ENCODE assay signal across 10 cellular contexts in the genomic region with DNA sequence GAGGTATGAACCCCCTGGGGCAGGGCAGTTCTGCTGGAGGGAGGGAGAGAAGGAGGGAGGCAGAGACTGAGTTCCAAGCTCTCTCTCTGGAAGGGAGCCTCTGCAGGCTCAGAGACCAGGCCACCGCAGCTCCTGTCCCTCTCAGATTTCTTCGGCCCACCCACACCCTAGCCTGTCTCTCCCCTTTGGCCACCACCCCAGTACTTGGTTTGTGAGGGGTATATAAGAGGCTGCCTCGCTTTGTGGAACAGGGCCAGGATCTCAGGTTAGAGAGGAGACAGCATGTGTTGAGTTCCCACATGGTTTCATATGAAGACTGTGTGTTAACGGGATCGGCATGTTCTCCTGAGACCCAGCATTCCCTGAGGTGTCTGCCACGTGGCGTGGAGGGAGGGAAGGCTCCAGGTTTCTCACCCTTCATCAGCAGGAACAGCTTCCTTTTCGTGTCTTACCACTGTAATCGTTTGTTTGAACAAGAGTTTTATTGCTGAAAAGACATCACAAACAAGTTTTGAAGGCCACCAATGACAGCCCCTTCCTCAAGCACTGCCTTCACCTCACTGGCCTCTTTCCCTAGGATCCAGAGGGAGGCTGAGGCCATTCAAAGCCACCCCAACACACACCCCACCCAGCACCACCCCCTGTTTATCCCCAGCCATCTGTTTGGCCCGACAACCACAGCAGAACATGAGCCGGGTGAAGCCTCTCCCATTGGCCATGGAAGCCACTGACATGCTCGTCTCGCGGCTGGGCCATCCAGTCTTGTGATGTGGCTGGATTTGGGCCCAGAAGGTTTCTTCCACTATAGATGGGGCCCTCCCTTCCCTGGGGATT. TPM values are rescaled to one million over a fixed set of nuclear protein-coding genes. Genes with fewer than 3 reads are reported as not detected.
DNase-seq lines count a peak whose midpoint lies in the region; ATAC-seq and TF ChIP-seq lines count a peak whose summit lies in the region.
"Had no signal": no experiment of that assay in that cellular context is flagged by ENCODE, and none has a peak within 500 bp of the region (broad histone marks: within the 10 kb centered on the region; RNA-seq: fewer than 3 reads in every experiment).

No MANE protein-coding gene starts in this region.

- H2BK120ac ChIP-seq in mesendoderm (ENCODE audit: low read depth, low read length): no peak overlapping the region

- peaks cover 9% of the 10 kb centered on the region in 2 donors for H3K36me3 Mint-ChIP-seq in activated T-cell treated with anti-CD3 and anti-CD28 coated beads, Interleukin-2, amount 50 U/mL, for 72 hours (ENCODE audit: insufficient read depth in 2 of 2)
- H3K36me3 Mint-ChIP-seq in brain (peaks cover 6% of the 10 kb centered on the region), type B pancreatic cell (no peaks in the 10 kb centered on the region)

- H2AFZ ChIP-seq in OCI-LY7 (ENCODE audit: low read length): no peak overlapping the region

- H3K18ac ChIP-seq in mesendoderm (ENCODE audit: low read length): peak overlapping the region; percentile 33

- H2BK15ac ChIP-seq in mesendoderm (replicated peaks; ENCODE audit: low read depth): peak overlapping the region; percentile 1

- peak overlapping the region; percentile 69 for H2AK5ac ChIP-seq in mesendoderm (ENCODE audit: low read length)

- POLR2A ChIA-PET in OCI-LY7 (lab: Charles Lee): no interaction called here

- H3K9ac ChIP-seq in mesendoderm (ENCODE audit: low read length): peak overlapping the region; percentile 36

- no peak for ATAC-seq in activated T-cell treated with anti-CD3 and anti-CD28 coated beads, Interleukin-2, amount 50 U/mL, for 72 hours (replicated peaks in 1 of 2)
- no peak for ATAC-seq in HG03175 (IDR thresholded peaks at IDR 0.05; ENCODE audit: unreplicated experiment)

- no CpG with 5 or more reads among the region's 14 CpGs for WGBS in mesendoderm (ENCODE audit: extremely low coverage, insufficient coverage, low lambda C conversion rate)

- no peaks in the 10 kb centered on the region for H4K20me1 ChIP-seq in OCI-LY7 (ENCODE audit: insufficient read depth, low read length)

- H3K4me1 Mint-ChIP-seq in activated T-cell treated with anti-CD3 and anti-CD28 coated beads, Interleukin-2, amount 50 U/mL, for 72 hours (ENCODE audit: low read depth): peaks cover 56% of the 10 kb centered on the region
- H3K4me1 Mint-ChIP-seq in brain: peaks cover 46% of the 10 kb centered on the region
- peaks cover 24% of the 10 kb centered on the region for H3K4me1 Mint-ChIP-seq in type B pancreatic cell (ENCODE audit: unreplicated experiment)

- no peak overlapping the region for H4K8ac ChIP-seq in mesendoderm (ENCODE audit: low read depth, low read length)

- no peak for DNase-seq in activated T-cell treated with anti-CD3 and anti-CD28 coated beads, Interleukin-2, amount 50 U/mL, for 72 hours
- no peak for DNase-seq in activated T-cell treated with anti-CD3 and anti-CD28 coated beads, Interleukin-2, amount 50 U/mL, for 48 hours
- no peak for DNase-seq in mesendoderm
- DNase-seq in type B pancreatic cell (ENCODE audit: extremely low spot score, unreplicated experiment): no peak
- DNase-seq in NCI-H1436 (lab: John Stamatoyannopoulos, UW): no peak
- no peak for DNase-seq in OCI-LY7 (ENCODE audit: low spot score)
- DNase-seq: BE2C had no signal

- no peak overlapping the region for H3K23ac ChIP-seq in mesendoderm (ENCODE audit: low read length)

- H3K9me2 ChIP-seq in OCI-LY7 (ENCODE audit: insufficient read depth, low read length): no peaks in the 10 kb centered on the region

- no peaks in the 10 kb centered on the region for H3K9me3 Mint-ChIP-seq in activated T-cell treated with anti-CD3 and anti-CD28 coated beads, Interleukin-2, amount 50 U/mL, for 72 hours
- H3K9me3 Mint-ChIP-seq in brain (no peaks in the 10 kb centered on the region), type B pancreatic cell (no peaks in the 10 kb centered on the region)

- no peak for TF ChIP-seq CTCF in brain (conservative IDR thresholded peaks at IDR 0.05)
- no peak for TF ChIP-seq CTCF in type B pancreatic cell (conservative IDR thresholded peaks at IDR 0.05)
- no peak for TF ChIP-seq CTCF in OCI-LY7 (conservative IDR thresholded peaks at IDR 0.05; ENCODE audit: low read length)

- H3K27ac ChIP-seq in mesendoderm (ENCODE audit: low read depth, low read length) (no peak overlapping the region), OCI-LY7 (ENCODE audit: low read depth, low read length, poor library complexity, severe bottlenecking) (no peak overlapping the region)
- H3K27ac ChIP-seq: epithelial cell of prostate had no signal

- H3K4me3 ChIP-seq in mesendoderm (ENCODE audit: low read length): no peak overlapping the region
- no peak overlapping the region for H3K4me3 ChIP-seq in OCI-LY7 (ENCODE audit: low read depth, low read length, poor library complexity, severe bottlenecking)

- H2BK5ac ChIP-seq in mesendoderm (ENCODE audit: low read length): peak overlapping the region; percentile 73

- H3K79me1 ChIP-seq in mesendoderm (ENCODE audit: low read length): peaks cover 6% of the 10 kb centered on the region

- intact Hi-C loops in OCI-LY7 (cut with micrococcal nuclease; ENCODE audit: unreplicated experiment): no loop called here

- peak overlapping the region; percentile 82 for H3K27ac Mint-ChIP-seq in activated T-cell treated with anti-CD3 and anti-CD28 coated beads, Interleukin-2, amount 50 U/mL, for 72 hours
- H3K27ac Mint-ChIP-seq in brain: peak overlapping the region in 4 of 5 experiments; percentile 48 to 90 (median 68)
- H3K27ac Mint-ChIP-seq in type B pancreatic cell: peak overlapping the region; percentile 43

- peak overlapping the region; percentile 77 for H3K56ac ChIP-seq in mesendoderm (ENCODE audit: low read length)

- H3K36me3 ChIP-seq in mesendoderm (ENCODE audit: control insufficient read depth, insufficient read depth, low read length) (peaks cover 2% of the 10 kb centered on the region), OCI-LY7 (ENCODE audit: insufficient read depth, low read length) (no peaks in the 10 kb centered on the region)
- H3K36me3 ChIP-seq: BE2C had no signal

- H3K27me3 Mint-ChIP-seq in activated T-cell treated with anti-CD3 and anti-CD28 coated beads, Interleukin-2, amount 50 U/mL, for 72 hours (ENCODE audit: low read depth): no peaks in the 10 kb centered on the region
- peaks cover 28% of the 10 kb centered on the region for H3K27me3 Mint-ChIP-seq in brain
- H3K27me3 Mint-ChIP-seq in type B pancreatic cell: peaks cover 6% of the 10 kb centered on the region

- peaks cover 15% of the 10 kb centered on the region for H3K4me1 ChIP-seq in mesendoderm (ENCODE audit: control insufficient read depth, low read depth, low read length)
- H3K4me1 ChIP-seq in OCI-LY7 (ENCODE audit: insufficient read depth, low read length, poor library complexity, severe bottlenecking): peaks cover 9% of the 10 kb centered on the region

- H3K79me2 ChIP-seq in mesendoderm (ENCODE audit: control insufficient read depth, insufficient read depth, low read length) (peaks cover 6% of the 10 kb centered on the region), OCI-LY7 (ENCODE audit: insufficient read depth, low read depth, low read length) (no peaks in the 10 kb centered on the region)

- H3K27me3 ChIP-seq in mesendoderm (ENCODE audit: insufficient read depth, low read length, poor library complexity): no peaks in the 10 kb centered on the region
- H3K27me3 ChIP-seq: BE2C had no signal

- no peak overlapping the region for H3K4me3 Mint-ChIP-seq in activated T-cell treated with anti-CD3 and anti-CD28 coated beads, Interleukin-2, amount 50 U/mL, for 72 hours
- peak overlapping the region in 1 of 5 experiments; percentile 45 for H3K4me3 Mint-ChIP-seq in brain
- no peak overlapping the region for H3K4me3 Mint-ChIP-seq in type B pancreatic cell

- CTCF ChIA-PET in OCI-LY7 (lab: Charles Lee; ENCODE audit: unreplicated experiment): no interaction called here

- no peak overlapping the region for H4K5ac ChIP-seq in mesendoderm (ENCODE audit: low read length)

- peak overlapping the region; percentile 10 for H3K4ac ChIP-seq in mesendoderm (ENCODE audit: low read depth, low read length)

- H3K9me3 ChIP-seq in OCI-LY7 (ENCODE audit: low read length): no peaks in the 10 kb centered on the region
- H3K9me3 ChIP-seq: BE2C had no signal

- no TSS peak for BruUV-seq in OCI-LY7 (replicated peaks; lab: Mats Ljungman, UMichigan)

- H3K4me2 ChIP-seq in mesendoderm (ENCODE audit: low read length) (no peak overlapping the region), OCI-LY7 (ENCODE audit: low read length) (no peak overlapping the region)

RNA-seq across cellular contexts. Expression of gene BHLHE40, which starts 9.8 kb away (rescaled TPM):
- total RNA-seq in activated T-cell treated with anti-CD3 and anti-CD28 coated beads, Interleukin-2, amount 50 U/mL, for 72 hours: 100 to 1,000 TPM; 303 to 440 TPM
- 26.5 TPM for polyA plus RNA-seq in brain (ENCODE audit: insufficient read depth, low read depth, low replicate concordance)
- 22.9 TPM for polyA plus RNA-seq in mesendoderm (2013, experiment 1 of 2)
- polyA plus RNA-seq in mesendoderm (2013, experiment 2 of 2): 23.5 TPM
- total RNA-seq in type B pancreatic cell (ENCODE audit: low replicate concordance): 13.6 and 40.5 TPM in 2 replicates
- 0.05 and 0.35 TPM in 2 replicates for total RNA-seq in OCI-LY7 (2014; rRNA removed; shearing (Covaris generic))
- total RNA-seq in OCI-LY7 (2022): 0.11 TPM in 1 of 2 replicates, not detected in the other
